In the genomic region with DNA sequence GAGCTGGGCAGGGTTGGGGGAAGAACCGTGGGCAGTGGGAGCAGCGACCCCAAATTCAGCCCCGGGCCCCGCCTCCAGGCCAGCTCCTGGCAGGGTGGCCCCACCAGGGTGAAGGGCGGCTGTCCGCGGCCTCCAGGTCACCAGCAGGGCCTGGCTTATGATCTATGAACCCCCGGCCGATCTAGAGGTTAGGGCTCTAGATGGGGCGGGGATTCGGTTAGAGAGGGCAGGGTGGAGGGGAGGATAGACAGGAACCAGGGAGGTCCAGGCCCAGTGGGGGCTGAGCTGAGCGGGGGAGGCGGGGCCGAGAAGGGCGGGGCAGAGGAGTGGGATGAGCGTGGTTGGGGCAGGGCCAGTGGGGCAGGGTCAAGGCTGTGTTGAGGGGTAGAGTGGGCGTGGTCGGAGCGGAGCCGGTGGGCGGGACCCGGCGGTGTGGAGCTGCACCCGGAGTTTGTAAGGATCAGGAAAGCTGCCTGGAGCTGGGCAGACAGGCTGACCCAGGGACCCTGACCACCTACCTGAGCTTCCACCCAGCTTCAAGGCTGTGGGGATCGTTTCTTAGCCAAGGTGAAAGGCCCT, we compare ENCODE assay signal across 9 cellular contexts. TPM values are rescaled to one million over a fixed set of nuclear protein-coding genes. Genes with fewer than 3 reads are reported as not detected.
DNase-seq lines count a peak whose midpoint lies in the region; ATAC-seq and TF ChIP-seq lines count a peak whose summit lies in the region.
"Had no signal": no experiment of that assay in that cellular context is flagged by ENCODE, and none has a peak within 500 bp of the region (broad histone marks: within the 10 kb centered on the region; RNA-seq: fewer than 3 reads in every experiment).

No MANE protein-coding gene starts in this region.

- H3K4me2 ChIP-seq in mammary epithelial cell (ENCODE audit: insufficient read depth, low read depth, low read length), result no peak overlapping the region

- H3K36me3 ChIP-seq in mammary epithelial cell (ENCODE audit: insufficient read depth, low read length) (no peaks in the 10 kb centered on the region), right atrium auricular region (no peaks in the 10 kb centered on the region)

- H3K4me1 ChIP-seq in mammary epithelial cell (ENCODE audit: insufficient read depth, low read length) (no peaks in the 10 kb centered on the region), right atrium auricular region (peaks cover 0 to 32% of the 10 kb centered on the region in 2 donors)

- H3K79me2 ChIP-seq in mammary epithelial cell (ENCODE audit: insufficient read depth, low read length), result no peaks in the 10 kb centered on the region

- H3K27ac ChIP-seq in mammary epithelial cell (ENCODE audit: insufficient read depth, low read depth, low read length), result no peak overlapping the region
- peak overlapping the region; percentile 76 to 84 for H3K27ac ChIP-seq in right atrium auricular region
- H3K27ac ChIP-seq: C4-2B had no signal

- no peaks in the 10 kb centered on the region for H3K9me3 Mint-ChIP-seq in activated naive CD8-positive, alpha-beta T cell treated with anti-CD3 and anti-CD28 coated beads for 36 hours

- H3K27me3 ChIP-seq in mammary epithelial cell (ENCODE audit: insufficient read depth, low read length) (no peaks in the 10 kb centered on the region), right atrium auricular region (no peaks in the 10 kb centered on the region)

- DNase-seq in T47D (ENCODE audit: low read depth in 1 of 2, low spot score in 1 of 2), result peak; percentile 51 to 70
- no peak for DNase-seq in mammary epithelial cell
- DNase-seq in activated naive CD8-positive, alpha-beta T cell treated with anti-CD3 and anti-CD28 coated beads for 36 hours, result peak; percentile 64
- DNase-seq in right atrium auricular region (ENCODE audit: low spot score), result peak; percentile 82
- DNase-seq in putamen (ENCODE audit: low spot score), result peak; percentile 2

- peaks cover 31% of the 10 kb centered on the region for H3K27me3 Mint-ChIP-seq in activated naive CD8-positive, alpha-beta T cell treated with anti-CD3 and anti-CD28 coated beads for 36 hours

- TF ChIP-seq CTCF in mammary epithelial cell (conservative IDR thresholded peaks at IDR 0.05 in 1 of 2, IDR thresholded peaks at IDR 0.05 in 1 of 2; ENCODE audit: extremely low read depth in 1 of 2, insufficient read depth in 1 of 2, low read depth in 1 of 2, low read length in 2 of 2), result no peak
- no peak for TF ChIP-seq CTCF in right atrium auricular region (IDR thresholded peaks at IDR 0.05)

- no TSS peak for BruUV-seq in mammary epithelial cell (replicated peaks; lab: Mats Ljungman, UMichigan)

- in situ Hi-C loops in T47D (cut with HindIII; ENCODE audit: low pct_unique_long_range_greater_than_20kb, low sequenced_read_pairs), result no loop called here
- in situ Hi-C loops in mammary epithelial cell (cut with MboI; ENCODE audit: low sequenced_read_pairs in 2 of 2), result no loop called here

- H3K4me3 ChIP-seq in mammary epithelial cell (replicated peaks in 1 of 3; ENCODE audit: insufficient read depth in 1 of 3, low read depth in 2 of 3, low read length in 3 of 3) (no peak overlapping the region), right atrium auricular region (peak overlapping the region; percentile 21 to 50)

- no peak overlapping the region for H3K9ac ChIP-seq in mammary epithelial cell (ENCODE audit: insufficient read depth, low read length)

- H3K9me3 ChIP-seq in mammary epithelial cell (replicated peaks; ENCODE audit: insufficient read depth, low read length) (no peaks in the 10 kb centered on the region), right atrium auricular region (no peaks in the 10 kb centered on the region)

- CTCF ChIA-PET in mammary epithelial cell (lab: Charles Lee; ENCODE audit: low non-redundant PET), result no interaction called here

- H3K4me1 Mint-ChIP-seq in activated naive CD8-positive, alpha-beta T cell treated with anti-CD3 and anti-CD28 coated beads for 36 hours, result peaks cover 3% of the 10 kb centered on the region

- intact Hi-C loops in mammary epithelial cell (cut with micrococcal nuclease), result no loop called here

- dilution Hi-C loops in mammary epithelial cell (cut with HindIII; ENCODE audit: low sequenced_read_pairs), result no loop called here

- H4K20me1 ChIP-seq in mammary epithelial cell (ENCODE audit: insufficient read depth, low read length), result no peaks in the 10 kb centered on the region

- H2AFZ ChIP-seq in mammary epithelial cell (ENCODE audit: low read depth, low read length), result no peak overlapping the region

- no peaks in the 10 kb centered on the region for H3K36me3 Mint-ChIP-seq in activated naive CD8-positive, alpha-beta T cell treated with anti-CD3 and anti-CD28 coated beads for 36 hours

- WGBS in mammary epithelial cell (ENCODE audit: low coverage, missing lambda C conversion rate), result 62% methylated on average over 3 of the region's 25 CpGs

- no peak for ATAC-seq in GM21723 (IDR thresholded peaks at IDR 0.05; ENCODE audit: unreplicated experiment)
- no peak for ATAC-seq in GM18861 (IDR thresholded peaks at IDR 0.05; ENCODE audit: unreplicated experiment)
- ATAC-seq in HG03135 (IDR thresholded peaks at IDR 0.05; ENCODE audit: unreplicated experiment), result no peak

- H3K27ac Mint-ChIP-seq in activated naive CD8-positive, alpha-beta T cell treated with anti-CD3 and anti-CD28 coated beads for 36 hours, result no peak overlapping the region

- peak overlapping the region; percentile 2 for H3K4me3 Mint-ChIP-seq in activated naive CD8-positive, alpha-beta T cell treated with anti-CD3 and anti-CD28 coated beads for 36 hours

RNA-seq across cellular contexts. Expression of gene OBP2B, which starts 29.3 kb away (rescaled TPM):
- total RNA-seq in mammary epithelial cell (under 1 TPM in 1 of 2 donors, not detected in 1; 0.50 TPM), right atrium auricular region (not detected)
- 0.12 TPM for polyA plus RNA-seq in mammary epithelial cell
- not detected for polyA minus RNA-seq in mammary epithelial cell
- not detected for total RNA-seq in activated naive CD8-positive, alpha-beta T cell treated with anti-CD3 and anti-CD28 coated beads for 36 hours

RNA-seq across cellular contexts. Expression of gene ABO, which starts 36.6 kb away (rescaled TPM):
- total RNA-seq in mammary epithelial cell (not detected), right atrium auricular region (1 to 10 TPM; 1.1 to 2.5 TPM)
- 0.01 TPM for polyA plus RNA-seq in mammary epithelial cell
- polyA minus RNA-seq in mammary epithelial cell, result not detected
- total RNA-seq in activated naive CD8-positive, alpha-beta T cell treated with anti-CD3 and anti-CD28 coated beads for 36 hours, result not detected

Comparison
In these comparisons a context has a peak if more than half of its experiments do, and no peak if none do; other contexts are left out.
1. H3K4me3 ChIP-seq: peak in right atrium auricular region (2 of 2); none in mammary epithelial cell (0 of 3).